1 cellular context compared by ENCODE assay signal in the genomic region with DNA sequence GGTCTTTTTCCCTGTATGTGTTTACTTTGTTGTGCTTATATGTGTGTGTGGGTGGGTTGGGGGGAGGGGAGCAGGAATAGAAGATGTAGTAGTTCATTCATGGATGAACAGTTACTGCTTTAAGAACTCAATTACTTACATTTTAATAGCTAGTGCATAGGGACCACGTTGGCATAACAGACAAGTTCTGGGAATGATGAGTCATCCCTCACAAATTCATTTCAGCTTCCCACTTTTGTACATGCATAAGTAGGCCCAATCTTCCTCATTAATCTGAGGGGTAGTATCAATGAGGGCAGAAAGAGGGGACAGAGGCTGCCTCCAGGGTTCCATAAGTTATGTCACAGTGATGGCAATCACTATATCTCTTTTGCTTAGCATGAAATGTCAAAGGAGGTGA.
TF ChIP-seq lines count a peak whose summit lies in the region.

No MANE protein-coding gene starts in this region.

TF ChIP-seq in K562, 482 proteins besides CTCF, POLR2A, EP300 and RAD21 (continued from another document):
- TF ChIP-seq, protein P1, sequence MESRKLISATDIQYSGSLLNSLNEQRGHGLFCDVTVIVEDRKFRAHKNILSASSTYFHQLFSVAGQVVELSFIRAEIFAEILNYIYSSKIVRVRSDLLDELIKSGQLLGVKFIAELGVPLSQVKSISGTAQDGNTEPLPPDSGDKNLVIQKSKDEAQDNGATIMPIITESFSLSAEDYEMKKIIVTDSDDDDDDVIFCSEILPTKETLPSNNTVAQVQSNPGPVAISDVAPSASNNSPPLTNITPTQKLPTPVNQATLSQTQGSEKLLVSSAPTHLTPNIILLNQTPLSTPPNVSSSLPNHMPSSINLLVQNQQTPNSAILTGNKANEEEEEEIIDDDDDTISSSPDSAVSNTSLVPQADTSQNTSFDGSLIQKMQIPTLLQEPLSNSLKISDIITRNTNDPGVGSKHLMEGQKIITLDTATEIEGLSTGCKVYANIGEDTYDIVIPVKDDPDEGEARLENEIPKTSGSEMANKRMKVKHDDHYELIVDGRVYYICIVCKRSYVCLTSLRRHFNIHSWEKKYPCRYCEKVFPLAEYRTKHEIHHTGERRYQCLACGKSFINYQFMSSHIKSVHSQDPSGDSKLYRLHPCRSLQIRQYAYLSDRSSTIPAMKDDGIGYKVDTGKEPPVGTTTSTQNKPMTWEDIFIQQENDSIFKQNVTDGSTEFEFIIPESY (CRISPR knock-in tag; IDR thresholded peaks at IDR 0.05) = no peak
- TF ChIP-seq POLR3G (IDR thresholded peaks at IDR 0.05; ENCODE audit: extremely low read depth, insufficient read length, insufficient replicate concordance) (no peak), PCBP1 (IDR thresholded peaks at IDR 0.05; ENCODE audit: low read depth, low read length, poor library complexity, severe bottlenecking) (no peak), GABPB2 (CRISPR knock-in tag; conservative IDR thresholded peaks at IDR 0.05) (no peak), BACH1 (tag; IDR thresholded peaks at IDR 0.05) (0 out of 2 replicates have a peak, but pooled peaks have one; percentile 46), C11orf30 (IDR thresholded peaks at IDR 0.05; ENCODE audit: low read depth) (peak; percentile 75), NFE2 (IDR thresholded peaks at IDR 0.05; ENCODE audit: low read depth) (peak; percentile 77), RAD51 (IDR thresholded peaks at IDR 0.05; ENCODE audit: borderline replicate concordance, low read depth) (no peak), ETV5 (CRISPR knock-in tag; IDR thresholded peaks at IDR 0.05; ENCODE audit: low read depth) (no peak), MAFG (tag; conservative IDR thresholded peaks at IDR 0.05) (peak; percentile 87)
- TF ChIP-seq, protein P2, sequence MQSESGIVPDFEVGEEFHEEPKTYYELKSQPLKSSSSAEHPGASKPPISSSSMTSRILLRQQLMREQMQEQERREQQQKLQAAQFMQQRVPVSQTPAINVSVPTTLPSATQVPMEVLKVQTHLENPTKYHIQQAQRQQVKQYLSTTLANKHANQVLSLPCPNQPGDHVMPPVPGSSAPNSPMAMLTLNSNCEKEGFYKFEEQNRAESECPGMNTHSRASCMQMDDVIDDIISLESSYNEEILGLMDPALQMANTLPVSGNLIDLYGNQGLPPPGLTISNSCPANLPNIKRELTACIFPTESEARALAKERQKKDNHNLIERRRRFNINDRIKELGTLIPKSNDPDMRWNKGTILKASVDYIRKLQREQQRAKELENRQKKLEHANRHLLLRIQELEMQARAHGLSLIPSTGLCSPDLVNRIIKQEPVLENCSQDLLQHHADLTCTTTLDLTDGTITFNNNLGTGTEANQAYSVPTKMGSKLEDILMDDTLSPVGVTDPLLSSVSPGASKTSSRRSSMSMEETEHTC (IDR thresholded peaks at IDR 0.05) = no peak
- TF ChIP-seq, protein P3, sequence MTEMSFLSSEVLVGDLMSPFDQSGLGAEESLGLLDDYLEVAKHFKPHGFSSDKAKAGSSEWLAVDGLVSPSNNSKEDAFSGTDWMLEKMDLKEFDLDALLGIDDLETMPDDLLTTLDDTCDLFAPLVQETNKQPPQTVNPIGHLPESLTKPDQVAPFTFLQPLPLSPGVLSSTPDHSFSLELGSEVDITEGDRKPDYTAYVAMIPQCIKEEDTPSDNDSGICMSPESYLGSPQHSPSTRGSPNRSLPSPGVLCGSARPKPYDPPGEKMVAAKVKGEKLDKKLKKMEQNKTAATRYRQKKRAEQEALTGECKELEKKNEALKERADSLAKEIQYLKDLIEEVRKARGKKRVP (CRISPR knock-in tag; IDR thresholded peaks at IDR 0.05) = no peak
- TF ChIP-seq, protein P4, sequence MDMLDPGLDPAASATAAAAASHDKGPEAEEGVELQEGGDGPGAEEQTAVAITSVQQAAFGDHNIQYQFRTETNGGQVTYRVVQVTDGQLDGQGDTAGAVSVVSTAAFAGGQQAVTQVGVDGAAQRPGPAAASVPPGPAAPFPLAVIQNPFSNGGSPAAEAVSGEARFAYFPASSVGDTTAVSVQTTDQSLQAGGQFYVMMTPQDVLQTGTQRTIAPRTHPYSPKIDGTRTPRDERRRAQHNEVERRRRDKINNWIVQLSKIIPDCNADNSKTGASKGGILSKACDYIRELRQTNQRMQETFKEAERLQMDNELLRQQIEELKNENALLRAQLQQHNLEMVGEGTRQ (CRISPR knock-in tag; IDR thresholded peaks at IDR 0.05) = no peak
- TF ChIP-seq, protein P5, sequence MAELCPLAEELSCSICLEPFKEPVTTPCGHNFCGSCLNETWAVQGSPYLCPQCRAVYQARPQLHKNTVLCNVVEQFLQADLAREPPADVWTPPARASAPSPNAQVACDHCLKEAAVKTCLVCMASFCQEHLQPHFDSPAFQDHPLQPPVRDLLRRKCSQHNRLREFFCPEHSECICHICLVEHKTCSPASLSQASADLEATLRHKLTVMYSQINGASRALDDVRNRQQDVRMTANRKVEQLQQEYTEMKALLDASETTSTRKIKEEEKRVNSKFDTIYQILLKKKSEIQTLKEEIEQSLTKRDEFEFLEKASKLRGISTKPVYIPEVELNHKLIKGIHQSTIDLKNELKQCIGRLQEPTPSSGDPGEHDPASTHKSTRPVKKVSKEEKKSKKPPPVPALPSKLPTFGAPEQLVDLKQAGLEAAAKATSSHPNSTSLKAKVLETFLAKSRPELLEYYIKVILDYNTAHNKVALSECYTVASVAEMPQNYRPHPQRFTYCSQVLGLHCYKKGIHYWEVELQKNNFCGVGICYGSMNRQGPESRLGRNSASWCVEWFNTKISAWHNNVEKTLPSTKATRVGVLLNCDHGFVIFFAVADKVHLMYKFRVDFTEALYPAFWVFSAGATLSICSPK (IDR thresholded peaks at IDR 0.05; ENCODE audit: borderline replicate concordance) = no peak
